In genomic region chr14:22822619-22823551, GRCh38 we compare ENCODE assay signal across 8 cellular contexts. TPM values are rescaled to one million over a fixed set of nuclear protein-coding genes. Genes with fewer than 3 reads are reported as not detected.
DNase-seq lines count a peak whose midpoint lies in the region; ATAC-seq and TF ChIP-seq lines count a peak whose summit lies in the region.

No MANE protein-coding gene starts in this region.

- H3K4me3 ChIP-seq in CD4-positive, CD25-positive, alpha-beta regulatory T cell (ENCODE audit: low read depth, low read length), result peak overlapping the region; percentile 68

- H3K9me3 ChIP-seq in CD4-positive, CD25-positive, alpha-beta regulatory T cell (ENCODE audit: control insufficient read depth in 2 of 2, low read length in 2 of 2), result no peaks in the 10 kb centered on the region

- no peaks in the 10 kb centered on the region for H3K36me3 Mint-ChIP-seq in CD4-positive, CD25-positive, alpha-beta regulatory T cell
- H3K36me3 Mint-ChIP-seq in chondrocyte (ENCODE audit: low read depth), result no peaks in the 10 kb centered on the region

- H3K27me3 ChIP-seq in CD4-positive, CD25-positive, alpha-beta regulatory T cell (ENCODE audit: control insufficient read depth, insufficient read depth, low read length), result peaks cover 6% of the 10 kb centered on the region

- H3K27me3 Mint-ChIP-seq in CD4-positive, CD25-positive, alpha-beta regulatory T cell, result peaks cover 32% of the 10 kb centered on the region
- no peaks in the 10 kb centered on the region for H3K27me3 Mint-ChIP-seq in chondrocyte (ENCODE audit: low read depth)

- H3K27ac Mint-ChIP-seq in CD4-positive, CD25-positive, alpha-beta regulatory T cell, result peak overlapping the region in 1 of 3 donors; percentile 78
- H3K27ac Mint-ChIP-seq in chondrocyte (ENCODE audit: unreplicated experiment), result peak overlapping the region; percentile 89

- peaks cover 10% of the 10 kb centered on the region for H3K4me1 ChIP-seq in CD4-positive, CD25-positive, alpha-beta regulatory T cell (ENCODE audit: control insufficient read depth, insufficient read depth, low read length, poor library complexity, severe bottlenecking)

- no peaks in the 10 kb centered on the region for H3K36me3 ChIP-seq in CD4-positive, CD25-positive, alpha-beta regulatory T cell (ENCODE audit: control insufficient read depth, insufficient read depth, low read length)

- ATAC-seq in CD4-positive, CD25-positive, alpha-beta regulatory T cell (ENCODE audit: low read depth in 2 of 2), result peak; percentile 85 to 87
- ATAC-seq in GM19372 (IDR thresholded peaks at IDR 0.05; ENCODE audit: low read depth, unreplicated experiment), result peak; percentile 50

- H3K4me1 Mint-ChIP-seq in CD4-positive, CD25-positive, alpha-beta regulatory T cell, result peaks cover 10 to 34% (median 20%) of the 10 kb centered on the region in 4 donors
- H3K4me1 Mint-ChIP-seq in chondrocyte (ENCODE audit: low read depth), result peaks cover 48% of the 10 kb centered on the region

- TF ChIP-seq CTCF in chondrocyte (IDR thresholded peaks at IDR 0.05), result peak; percentile 97

- peak; percentile 60 to 78 (median 63) for DNase-seq in CD4-positive, CD25-positive, alpha-beta regulatory T cell
- DNase-seq in Kasumi-1 (lab: John Stamatoyannopoulos, UW) (peak; percentile 66 to 79), chondrocyte (ENCODE audit: low spot score) (no peak), left kidney (ENCODE audit: low read depth, low spot score) (peak; percentile 95), OCI-M2 (lab: John Stamatoyannopoulos, UW; ENCODE audit: unreplicated experiment) (no peak)
- peak; percentile 56 for DNase-seq in activated CD4-positive, CD25-positive, alpha-beta regulatory T cell treated with anti-CD3 and anti-CD28 coated beads, Interleukin-2, amount 50 U/mL, for 72 hours
- DNase-seq in stimulated activated CD4-positive, alpha-beta T cell treated with anti-CD3 and anti-CD28 coated beads, Interleukin-2, amount 100 ng/mL, for 4 hours (ENCODE audit: low read depth), result peak; percentile 51

- peaks cover 0 to 2% (median 0%) of the 10 kb centered on the region in 7 donors for H3K9me3 Mint-ChIP-seq in CD4-positive, CD25-positive, alpha-beta regulatory T cell
- H3K9me3 Mint-ChIP-seq in chondrocyte (ENCODE audit: low read depth), result no peaks in the 10 kb centered on the region

- H3K4me3 Mint-ChIP-seq in CD4-positive, CD25-positive, alpha-beta regulatory T cell, result peak overlapping the region; percentile 36 to 88 (median 72)
- H3K4me3 Mint-ChIP-seq in chondrocyte (ENCODE audit: unreplicated experiment), result peak overlapping the region; percentile 58

- H3K27ac ChIP-seq in CD4-positive, CD25-positive, alpha-beta regulatory T cell (ENCODE audit: insufficient read depth, low read length, poor library complexity, severe bottlenecking), result no peak overlapping the region

RNA-seq across cellular contexts. Expression of gene MRPL52, which starts 6.8 kb away (rescaled TPM):
- 35.7 TPM for total RNA-seq in CD4-positive, CD25-positive, alpha-beta regulatory T cell
- polyA plus RNA-seq in CD4-positive, CD25-positive, alpha-beta regulatory T cell, result 100 to 1,000 TPM; 129 to 148 (median 138) TPM
- total RNA-seq in chondrocyte, result 71.5 to 93.2 TPM (median 74.7 TPM) in 3 replicates

RNA-seq across cellular contexts. Expression of gene SLC7A7, which starts 7.7 kb away (rescaled TPM):
- total RNA-seq in CD4-positive, CD25-positive, alpha-beta regulatory T cell, result not detected
- polyA plus RNA-seq in CD4-positive, CD25-positive, alpha-beta regulatory T cell, result under 1 TPM; 0.21 to 0.61 (median 0.50) TPM
- total RNA-seq in chondrocyte, result 0.46 to 1.5 TPM (median 1.5 TPM) in 3 replicates

RNA-seq across cellular contexts. Expression of gene MMP14, which starts 13.5 kb away (rescaled TPM):
- total RNA-seq in CD4-positive, CD25-positive, alpha-beta regulatory T cell, result 1.0 TPM
- polyA plus RNA-seq in CD4-positive, CD25-positive, alpha-beta regulatory T cell, result not detected
- total RNA-seq in chondrocyte, result 486 to 1,030 TPM (median 987 TPM) in 3 replicates

RNA-seq across cellular contexts. Expression of gene LRP10, which starts 48.7 kb away (rescaled TPM):
- 111 TPM for total RNA-seq in CD4-positive, CD25-positive, alpha-beta regulatory T cell
- polyA plus RNA-seq in CD4-positive, CD25-positive, alpha-beta regulatory T cell, result 100 to 1,000 TPM in 1 of 4 donors, 10 to 100 TPM in 3; 78.7 to 108 (median 88.3) TPM
- total RNA-seq in chondrocyte, result 124 to 168 TPM (median 167 TPM) in 3 replicates

RNA-seq across cellular contexts. Expression of gene OXA1L, which starts 56.4 kb away (rescaled TPM):
- total RNA-seq in CD4-positive, CD25-positive, alpha-beta regulatory T cell, result 155 TPM
- polyA plus RNA-seq in CD4-positive, CD25-positive, alpha-beta regulatory T cell, result 10 to 100 TPM; 62.6 to 85.2 (median 75.6) TPM
- total RNA-seq in chondrocyte, result 75.7 to 78.1 TPM (median 77.2 TPM) in 3 replicates

Comparison
In these comparisons a context has a peak if more than half of its experiments do, and no peak if none do; other contexts are left out.
1. DNase-seq: peak in CD4-positive, CD25-positive, alpha-beta regulatory T cell (3 of 3), Kasumi-1 (2 of 2), activated CD4-positive, CD25-positive, alpha-beta regulatory T cell treated with anti-CD3 and anti-CD28 coated beads, Interleukin-2, amount 50 U/mL, for 72 hours (single experiment), left kidney (single experiment) and stimulated activated CD4-positive, alpha-beta T cell treated with anti-CD3 and anti-CD28 coated beads, Interleukin-2, amount 100 ng/mL, for 4 hours (single experiment); none in chondrocyte (single experiment) and OCI-M2 (single experiment).
2. RNA of gene MMP14, which starts 13.5 kb away (total RNA-seq): 486 to 1,030 TPM in chondrocyte; 1.0 TPM in CD4-positive, CD25-positive, alpha-beta regulatory T cell (single experiment); every median in the first group is over 100 times any median in the second.